1 cellular context compared by ENCODE assay signal in genomic region chr1:111446967-111447892, GRCh38.
A peak's percentile ranks its signal among the peaks of the same experiment; 100 is the strongest.
TF ChIP-seq lines count a peak whose summit lies in the region.

No MANE protein-coding gene starts in this region.

TF ChIP-seq in HepG2, 621 proteins besides CTCF, POLR2A, EP300 and RAD21:
- TF ChIP-seq, protein P1, sequence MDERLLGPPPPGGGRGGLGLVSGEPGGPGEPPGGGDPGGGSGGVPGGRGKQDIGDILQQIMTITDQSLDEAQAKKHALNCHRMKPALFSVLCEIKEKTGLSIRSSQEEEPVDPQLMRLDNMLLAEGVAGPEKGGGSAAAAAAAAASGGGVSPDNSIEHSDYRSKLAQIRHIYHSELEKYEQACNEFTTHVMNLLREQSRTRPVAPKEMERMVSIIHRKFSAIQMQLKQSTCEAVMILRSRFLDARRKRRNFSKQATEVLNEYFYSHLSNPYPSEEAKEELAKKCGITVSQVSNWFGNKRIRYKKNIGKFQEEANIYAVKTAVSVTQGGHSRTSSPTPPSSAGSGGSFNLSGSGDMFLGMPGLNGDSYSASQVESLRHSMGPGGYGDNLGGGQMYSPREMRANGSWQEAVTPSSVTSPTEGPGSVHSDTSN (CRISPR knock-in tag; IDR thresholded peaks at IDR 0.05), result no peak
- TF ChIP-seq TEAD3 (CRISPR knock-in tag; optimal IDR thresholded peaks at IDR 0.05; ENCODE audit: borderline replicate concordance) (peak; percentile 19), ZNF800 (CRISPR knock-in tag; IDR thresholded peaks at IDR 0.05) (no peak), ZNF282 (IDR thresholded peaks at IDR 0.05; ENCODE audit: partially characterized antibody) (no peak), ETV5 (CRISPR knock-in tag; IDR thresholded peaks at IDR 0.05; ENCODE audit: borderline replicate concordance) (peak; percentile 70; the same call in 1 of the 2 replicates), SOX13 (IDR thresholded peaks at IDR 0.05) (0 out of 2 replicates have a peak, but pooled peaks have one; percentile 24), SOX13 (CRISPR knock-in tag; conservative IDR thresholded peaks at IDR 0.05 in 1 of 2, IDR thresholded peaks at IDR 0.05 in 1 of 2) (peak in 1 of 2 experiments; percentile 42; a peak in 1 of 4 replicates), TCF7 (IDR thresholded peaks at IDR 0.05; ENCODE audit: low read depth) (peak; percentile 75), ZNF143 (CRISPR knock-in tag; IDR thresholded peaks at IDR 0.05) (peak; percentile 35; the same call in 1 of the 2 replicates), PHF21A (CRISPR knock-in tag; IDR thresholded peaks at IDR 0.05) (peak; percentile 49; the same call in 1 of the 2 replicates), RXRA (CRISPR knock-in tag; IDR thresholded peaks at IDR 0.05) (peak; percentile 34; the same call in 1 of the 2 replicates), GATAD2A (CRISPR knock-in tag; IDR thresholded peaks at IDR 0.05) (0 out of 2 replicates have a peak, but pooled peaks have one; percentile 12), SAP130 (CRISPR knock-in tag; IDR thresholded peaks at IDR 0.05; ENCODE audit: low read depth) (peak; percentile 56; the same call in 1 of the 2 replicates), FOXA1 (IDR thresholded peaks at IDR 0.05) (no peak), FOXA1 (CRISPR knock-in tag; IDR thresholded peaks at IDR 0.05) (peak; percentile 24; the same call in 1 of the 2 replicates), ZUFSP (CRISPR knock-in tag; IDR thresholded peaks at IDR 0.05; ENCODE audit: borderline replicate concordance) (no peak), RBAK (CRISPR knock-in tag; IDR thresholded peaks at IDR 0.05) (no peak), BCL6 (CRISPR knock-in tag; IDR thresholded peaks at IDR 0.05) (peak; percentile 27; the same call in 1 of the 2 replicates), SOX6 (IDR thresholded peaks at IDR 0.05) (no peak), SOX6 (CRISPR knock-in tag; IDR thresholded peaks at IDR 0.05) (peak; percentile 62), CBX2 (IDR thresholded peaks at IDR 0.05; ENCODE audit: low read depth, low read length) (no peak), CBX2 (CRISPR knock-in tag; IDR thresholded peaks at IDR 0.05; ENCODE audit: low read depth) (no peak), FOXP4 (CRISPR knock-in tag; IDR thresholded peaks at IDR 0.05) (peak; percentile 27; the same call in 1 of the 2 replicates), RARA (CRISPR knock-in tag; IDR thresholded peaks at IDR 0.05) (peak; percentile 93), PHF8 (CRISPR knock-in tag; IDR thresholded peaks at IDR 0.05) (0 out of 2 replicates have a peak, but pooled peaks have one; percentile 24), MED1 (CRISPR knock-in tag; IDR thresholded peaks at IDR 0.05) (peak; percentile 29; the same call in 1 of the 2 replicates), HNF4A (CRISPR knock-in tag; IDR thresholded peaks at IDR 0.05) (peak; percentile 43; the same call in 1 of the 2 replicates), SOX5 (CRISPR knock-in tag; IDR thresholded peaks at IDR 0.05; ENCODE audit: borderline replicate concordance) (peak; percentile 23; the same call in 1 of the 2 replicates)
- TF ChIP-seq, protein P2, sequence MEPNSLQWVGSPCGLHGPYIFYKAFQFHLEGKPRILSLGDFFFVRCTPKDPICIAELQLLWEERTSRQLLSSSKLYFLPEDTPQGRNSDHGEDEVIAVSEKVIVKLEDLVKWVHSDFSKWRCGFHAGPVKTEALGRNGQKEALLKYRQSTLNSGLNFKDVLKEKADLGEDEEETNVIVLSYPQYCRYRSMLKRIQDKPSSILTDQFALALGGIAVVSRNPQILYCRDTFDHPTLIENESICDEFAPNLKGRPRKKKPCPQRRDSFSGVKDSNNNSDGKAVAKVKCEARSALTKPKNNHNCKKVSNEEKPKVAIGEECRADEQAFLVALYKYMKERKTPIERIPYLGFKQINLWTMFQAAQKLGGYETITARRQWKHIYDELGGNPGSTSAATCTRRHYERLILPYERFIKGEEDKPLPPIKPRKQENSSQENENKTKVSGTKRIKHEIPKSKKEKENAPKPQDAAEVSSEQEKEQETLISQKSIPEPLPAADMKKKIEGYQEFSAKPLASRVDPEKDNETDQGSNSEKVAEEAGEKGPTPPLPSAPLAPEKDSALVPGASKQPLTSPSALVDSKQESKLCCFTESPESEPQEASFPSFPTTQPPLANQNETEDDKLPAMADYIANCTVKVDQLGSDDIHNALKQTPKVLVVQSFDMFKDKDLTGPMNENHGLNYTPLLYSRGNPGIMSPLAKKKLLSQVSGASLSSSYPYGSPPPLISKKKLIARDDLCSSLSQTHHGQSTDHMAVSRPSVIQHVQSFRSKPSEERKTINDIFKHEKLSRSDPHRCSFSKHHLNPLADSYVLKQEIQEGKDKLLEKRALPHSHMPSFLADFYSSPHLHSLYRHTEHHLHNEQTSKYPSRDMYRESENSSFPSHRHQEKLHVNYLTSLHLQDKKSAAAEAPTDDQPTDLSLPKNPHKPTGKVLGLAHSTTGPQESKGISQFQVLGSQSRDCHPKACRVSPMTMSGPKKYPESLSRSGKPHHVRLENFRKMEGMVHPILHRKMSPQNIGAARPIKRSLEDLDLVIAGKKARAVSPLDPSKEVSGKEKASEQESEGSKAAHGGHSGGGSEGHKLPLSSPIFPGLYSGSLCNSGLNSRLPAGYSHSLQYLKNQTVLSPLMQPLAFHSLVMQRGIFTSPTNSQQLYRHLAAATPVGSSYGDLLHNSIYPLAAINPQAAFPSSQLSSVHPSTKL (CRISPR knock-in tag; IDR thresholded peaks at IDR 0.05), result peak; percentile 24; the same call in 1 of the 2 replicates
- TF ChIP-seq, protein P3, sequence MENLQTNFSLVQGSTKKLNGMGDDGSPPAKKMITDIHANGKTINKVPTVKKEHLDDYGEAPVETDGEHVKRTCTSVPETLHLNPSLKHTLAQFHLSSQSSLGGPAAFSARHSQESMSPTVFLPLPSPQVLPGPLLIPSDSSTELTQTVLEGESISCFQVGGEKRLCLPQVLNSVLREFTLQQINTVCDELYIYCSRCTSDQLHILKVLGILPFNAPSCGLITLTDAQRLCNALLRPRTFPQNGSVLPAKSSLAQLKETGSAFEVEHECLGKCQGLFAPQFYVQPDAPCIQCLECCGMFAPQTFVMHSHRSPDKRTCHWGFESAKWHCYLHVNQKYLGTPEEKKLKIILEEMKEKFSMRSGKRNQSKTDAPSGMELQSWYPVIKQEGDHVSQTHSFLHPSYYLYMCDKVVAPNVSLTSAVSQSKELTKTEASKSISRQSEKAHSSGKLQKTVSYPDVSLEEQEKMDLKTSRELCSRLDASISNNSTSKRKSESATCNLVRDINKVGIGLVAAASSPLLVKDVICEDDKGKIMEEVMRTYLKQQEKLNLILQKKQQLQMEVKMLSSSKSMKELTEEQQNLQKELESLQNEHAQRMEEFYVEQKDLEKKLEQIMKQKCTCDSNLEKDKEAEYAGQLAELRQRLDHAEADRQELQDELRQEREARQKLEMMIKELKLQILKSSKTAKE (CRISPR knock-in tag; IDR thresholded peaks at IDR 0.05; ENCODE audit: borderline replicate concordance), result peak; percentile 31; the same call in 1 of the 2 replicates
- TF ChIP-seq, protein P4, sequence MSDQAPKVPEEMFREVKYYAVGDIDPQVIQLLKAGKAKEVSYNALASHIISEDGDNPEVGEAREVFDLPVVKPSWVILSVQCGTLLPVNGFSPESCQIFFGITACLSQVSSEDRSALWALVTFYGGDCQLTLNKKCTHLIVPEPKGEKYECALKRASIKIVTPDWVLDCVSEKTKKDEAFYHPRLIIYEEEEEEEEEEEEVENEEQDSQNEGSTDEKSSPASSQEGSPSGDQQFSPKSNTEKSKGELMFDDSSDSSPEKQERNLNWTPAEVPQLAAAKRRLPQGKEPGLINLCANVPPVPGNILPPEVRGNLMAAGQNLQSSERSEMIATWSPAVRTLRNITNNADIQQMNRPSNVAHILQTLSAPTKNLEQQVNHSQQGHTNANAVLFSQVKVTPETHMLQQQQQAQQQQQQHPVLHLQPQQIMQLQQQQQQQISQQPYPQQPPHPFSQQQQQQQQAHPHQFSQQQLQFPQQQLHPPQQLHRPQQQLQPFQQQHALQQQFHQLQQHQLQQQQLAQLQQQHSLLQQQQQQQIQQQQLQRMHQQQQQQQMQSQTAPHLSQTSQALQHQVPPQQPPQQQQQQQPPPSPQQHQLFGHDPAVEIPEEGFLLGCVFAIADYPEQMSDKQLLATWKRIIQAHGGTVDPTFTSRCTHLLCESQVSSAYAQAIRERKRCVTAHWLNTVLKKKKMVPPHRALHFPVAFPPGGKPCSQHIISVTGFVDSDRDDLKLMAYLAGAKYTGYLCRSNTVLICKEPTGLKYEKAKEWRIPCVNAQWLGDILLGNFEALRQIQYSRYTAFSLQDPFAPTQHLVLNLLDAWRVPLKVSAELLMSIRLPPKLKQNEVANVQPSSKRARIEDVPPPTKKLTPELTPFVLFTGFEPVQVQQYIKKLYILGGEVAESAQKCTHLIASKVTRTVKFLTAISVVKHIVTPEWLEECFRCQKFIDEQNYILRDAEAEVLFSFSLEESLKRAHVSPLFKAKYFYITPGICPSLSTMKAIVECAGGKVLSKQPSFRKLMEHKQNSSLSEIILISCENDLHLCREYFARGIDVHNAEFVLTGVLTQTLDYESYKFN (CRISPR knock-in tag; conservative IDR thresholded peaks at IDR 0.05), result peak; percentile 66
